In the genomic region with DNA sequence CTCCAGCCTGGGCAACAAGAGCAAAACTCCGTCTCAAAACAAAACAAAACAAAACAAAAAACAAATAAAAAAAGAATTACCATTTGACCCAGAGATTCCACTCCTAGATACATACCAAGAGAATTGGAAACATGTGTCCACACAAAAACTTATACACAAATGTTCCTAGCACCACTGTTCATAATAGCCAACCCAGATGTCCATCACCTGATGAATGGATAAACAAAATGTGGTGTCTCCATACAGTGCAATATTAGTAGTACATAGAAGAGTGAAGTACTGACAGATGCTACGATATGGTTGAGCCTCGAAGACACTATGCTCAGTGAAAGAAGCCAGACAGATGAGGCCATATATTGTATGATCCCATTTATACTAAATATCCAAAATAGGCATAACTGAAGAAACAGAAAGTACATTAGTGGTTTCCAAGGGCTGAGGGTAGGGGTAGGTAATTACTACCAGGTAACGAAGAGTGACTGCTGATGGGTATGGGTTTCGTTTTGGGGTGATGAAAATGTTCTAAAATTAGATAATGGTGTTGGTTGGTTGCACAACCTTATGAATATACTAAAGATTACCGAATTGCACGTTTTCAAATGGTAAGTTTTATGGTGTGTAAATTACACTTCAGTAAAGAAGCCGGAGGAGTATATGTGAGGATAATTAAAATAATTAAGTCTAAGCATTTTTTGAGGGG, we compare ENCODE assay signal across 1 cellular context.
TF ChIP-seq lines count a peak whose summit lies in the region.

No MANE protein-coding gene starts in this region.

TF ChIP-seq in K562, 482 proteins besides CTCF, POLR2A, EP300 and RAD21:
- TF ChIP-seq ZNF75A (CRISPR knock-in tag; IDR thresholded peaks at IDR 0.05) (no peak), ZNF124 (CRISPR knock-in tag; IDR thresholded peaks at IDR 0.05) (no peak), LARP7 (IDR thresholded peaks at IDR 0.05) (0 out of 2 replicates have a peak, but pooled peaks have one; percentile 33), ZBTB17 (CRISPR knock-in tag; IDR thresholded peaks at IDR 0.05) (no peak), CEBPG (CRISPR knock-in tag; IDR thresholded peaks at IDR 0.05) (no peak), CEBPG (tag; conservative IDR thresholded peaks at IDR 0.05 in 1 of 2, IDR thresholded peaks at IDR 0.05 in 1 of 2) (peak; percentile 14 to 33; a peak in 1 of 4 replicates), ZNF134 (CRISPR knock-in tag; conservative IDR thresholded peaks at IDR 0.05) (peak; percentile 54), ZNF316 (IDR thresholded peaks at IDR 0.05) (0 out of 2 replicates have a peak, but pooled peaks have one; percentile 1), ZNF347 (CRISPR knock-in tag; IDR thresholded peaks at IDR 0.05; ENCODE audit: low read depth) (no peak), EP400 (IDR thresholded peaks at IDR 0.05) (0 out of 2 replicates have a peak, but pooled peaks have one; percentile 4), CEBPB (tag; IDR thresholded peaks at IDR 0.05) (peak; percentile 90), CBFA2T3 (IDR thresholded peaks at IDR 0.05) (no peak), COPS2 (conservative IDR thresholded peaks at IDR 0.05) (no peak)
- TF ChIP-seq, protein P1, sequence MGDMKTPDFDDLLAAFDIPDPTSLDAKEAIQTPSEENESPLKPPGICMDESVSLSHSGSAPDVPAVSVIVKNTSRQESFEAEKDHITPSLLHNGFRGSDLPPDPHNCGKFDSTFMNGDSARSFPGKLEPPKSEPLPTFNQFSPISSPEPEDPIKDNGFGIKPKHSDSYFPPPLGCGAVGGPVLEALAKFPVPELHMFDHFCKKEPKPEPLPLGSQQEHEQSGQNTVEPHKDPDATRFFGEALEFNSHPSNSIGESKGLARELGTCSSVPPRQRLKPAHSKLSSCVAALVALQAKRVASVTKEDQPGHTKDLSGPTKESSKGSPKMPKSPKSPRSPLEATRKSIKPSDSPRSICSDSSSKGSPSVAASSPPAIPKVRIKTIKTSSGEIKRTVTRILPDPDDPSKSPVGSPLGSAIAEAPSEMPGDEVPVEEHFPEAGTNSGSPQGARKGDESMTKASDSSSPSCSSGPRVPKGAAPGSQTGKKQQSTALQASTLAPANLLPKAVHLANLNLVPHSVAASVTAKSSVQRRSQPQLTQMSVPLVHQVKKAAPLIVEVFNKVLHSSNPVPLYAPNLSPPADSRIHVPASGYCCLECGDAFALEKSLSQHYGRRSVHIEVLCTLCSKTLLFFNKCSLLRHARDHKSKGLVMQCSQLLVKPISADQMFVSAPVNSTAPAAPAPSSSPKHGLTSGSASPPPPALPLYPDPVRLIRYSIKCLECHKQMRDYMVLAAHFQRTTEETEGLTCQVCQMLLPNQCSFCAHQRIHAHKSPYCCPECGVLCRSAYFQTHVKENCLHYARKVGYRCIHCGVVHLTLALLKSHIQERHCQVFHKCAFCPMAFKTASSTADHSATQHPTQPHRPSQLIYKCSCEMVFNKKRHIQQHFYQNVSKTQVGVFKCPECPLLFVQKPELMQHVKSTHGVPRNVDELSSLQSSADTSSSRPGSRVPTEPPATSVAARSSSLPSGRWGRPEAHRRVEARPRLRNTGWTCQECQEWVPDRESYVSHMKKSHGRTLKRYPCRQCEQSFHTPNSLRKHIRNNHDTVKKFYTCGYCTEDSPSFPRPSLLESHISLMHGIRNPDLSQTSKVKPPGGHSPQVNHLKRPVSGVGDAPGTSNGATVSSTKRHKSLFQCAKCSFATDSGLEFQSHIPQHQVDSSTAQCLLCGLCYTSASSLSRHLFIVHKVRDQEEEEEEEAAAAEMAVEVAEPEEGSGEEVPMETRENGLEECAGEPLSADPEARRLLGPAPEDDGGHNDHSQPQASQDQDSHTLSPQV (IDR thresholded peaks at IDR 0.05) = peak; percentile 36
- TF ChIP-seq, protein P2, sequence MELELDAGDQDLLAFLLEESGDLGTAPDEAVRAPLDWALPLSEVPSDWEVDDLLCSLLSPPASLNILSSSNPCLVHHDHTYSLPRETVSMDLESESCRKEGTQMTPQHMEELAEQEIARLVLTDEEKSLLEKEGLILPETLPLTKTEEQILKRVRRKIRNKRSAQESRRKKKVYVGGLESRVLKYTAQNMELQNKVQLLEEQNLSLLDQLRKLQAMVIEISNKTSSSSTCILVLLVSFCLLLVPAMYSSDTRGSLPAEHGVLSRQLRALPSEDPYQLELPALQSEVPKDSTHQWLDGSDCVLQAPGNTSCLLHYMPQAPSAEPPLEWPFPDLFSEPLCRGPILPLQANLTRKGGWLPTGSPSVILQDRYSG (tag; conservative IDR thresholded peaks at IDR 0.05; ENCODE audit: low read depth) = no peak
- TF ChIP-seq, protein P3, sequence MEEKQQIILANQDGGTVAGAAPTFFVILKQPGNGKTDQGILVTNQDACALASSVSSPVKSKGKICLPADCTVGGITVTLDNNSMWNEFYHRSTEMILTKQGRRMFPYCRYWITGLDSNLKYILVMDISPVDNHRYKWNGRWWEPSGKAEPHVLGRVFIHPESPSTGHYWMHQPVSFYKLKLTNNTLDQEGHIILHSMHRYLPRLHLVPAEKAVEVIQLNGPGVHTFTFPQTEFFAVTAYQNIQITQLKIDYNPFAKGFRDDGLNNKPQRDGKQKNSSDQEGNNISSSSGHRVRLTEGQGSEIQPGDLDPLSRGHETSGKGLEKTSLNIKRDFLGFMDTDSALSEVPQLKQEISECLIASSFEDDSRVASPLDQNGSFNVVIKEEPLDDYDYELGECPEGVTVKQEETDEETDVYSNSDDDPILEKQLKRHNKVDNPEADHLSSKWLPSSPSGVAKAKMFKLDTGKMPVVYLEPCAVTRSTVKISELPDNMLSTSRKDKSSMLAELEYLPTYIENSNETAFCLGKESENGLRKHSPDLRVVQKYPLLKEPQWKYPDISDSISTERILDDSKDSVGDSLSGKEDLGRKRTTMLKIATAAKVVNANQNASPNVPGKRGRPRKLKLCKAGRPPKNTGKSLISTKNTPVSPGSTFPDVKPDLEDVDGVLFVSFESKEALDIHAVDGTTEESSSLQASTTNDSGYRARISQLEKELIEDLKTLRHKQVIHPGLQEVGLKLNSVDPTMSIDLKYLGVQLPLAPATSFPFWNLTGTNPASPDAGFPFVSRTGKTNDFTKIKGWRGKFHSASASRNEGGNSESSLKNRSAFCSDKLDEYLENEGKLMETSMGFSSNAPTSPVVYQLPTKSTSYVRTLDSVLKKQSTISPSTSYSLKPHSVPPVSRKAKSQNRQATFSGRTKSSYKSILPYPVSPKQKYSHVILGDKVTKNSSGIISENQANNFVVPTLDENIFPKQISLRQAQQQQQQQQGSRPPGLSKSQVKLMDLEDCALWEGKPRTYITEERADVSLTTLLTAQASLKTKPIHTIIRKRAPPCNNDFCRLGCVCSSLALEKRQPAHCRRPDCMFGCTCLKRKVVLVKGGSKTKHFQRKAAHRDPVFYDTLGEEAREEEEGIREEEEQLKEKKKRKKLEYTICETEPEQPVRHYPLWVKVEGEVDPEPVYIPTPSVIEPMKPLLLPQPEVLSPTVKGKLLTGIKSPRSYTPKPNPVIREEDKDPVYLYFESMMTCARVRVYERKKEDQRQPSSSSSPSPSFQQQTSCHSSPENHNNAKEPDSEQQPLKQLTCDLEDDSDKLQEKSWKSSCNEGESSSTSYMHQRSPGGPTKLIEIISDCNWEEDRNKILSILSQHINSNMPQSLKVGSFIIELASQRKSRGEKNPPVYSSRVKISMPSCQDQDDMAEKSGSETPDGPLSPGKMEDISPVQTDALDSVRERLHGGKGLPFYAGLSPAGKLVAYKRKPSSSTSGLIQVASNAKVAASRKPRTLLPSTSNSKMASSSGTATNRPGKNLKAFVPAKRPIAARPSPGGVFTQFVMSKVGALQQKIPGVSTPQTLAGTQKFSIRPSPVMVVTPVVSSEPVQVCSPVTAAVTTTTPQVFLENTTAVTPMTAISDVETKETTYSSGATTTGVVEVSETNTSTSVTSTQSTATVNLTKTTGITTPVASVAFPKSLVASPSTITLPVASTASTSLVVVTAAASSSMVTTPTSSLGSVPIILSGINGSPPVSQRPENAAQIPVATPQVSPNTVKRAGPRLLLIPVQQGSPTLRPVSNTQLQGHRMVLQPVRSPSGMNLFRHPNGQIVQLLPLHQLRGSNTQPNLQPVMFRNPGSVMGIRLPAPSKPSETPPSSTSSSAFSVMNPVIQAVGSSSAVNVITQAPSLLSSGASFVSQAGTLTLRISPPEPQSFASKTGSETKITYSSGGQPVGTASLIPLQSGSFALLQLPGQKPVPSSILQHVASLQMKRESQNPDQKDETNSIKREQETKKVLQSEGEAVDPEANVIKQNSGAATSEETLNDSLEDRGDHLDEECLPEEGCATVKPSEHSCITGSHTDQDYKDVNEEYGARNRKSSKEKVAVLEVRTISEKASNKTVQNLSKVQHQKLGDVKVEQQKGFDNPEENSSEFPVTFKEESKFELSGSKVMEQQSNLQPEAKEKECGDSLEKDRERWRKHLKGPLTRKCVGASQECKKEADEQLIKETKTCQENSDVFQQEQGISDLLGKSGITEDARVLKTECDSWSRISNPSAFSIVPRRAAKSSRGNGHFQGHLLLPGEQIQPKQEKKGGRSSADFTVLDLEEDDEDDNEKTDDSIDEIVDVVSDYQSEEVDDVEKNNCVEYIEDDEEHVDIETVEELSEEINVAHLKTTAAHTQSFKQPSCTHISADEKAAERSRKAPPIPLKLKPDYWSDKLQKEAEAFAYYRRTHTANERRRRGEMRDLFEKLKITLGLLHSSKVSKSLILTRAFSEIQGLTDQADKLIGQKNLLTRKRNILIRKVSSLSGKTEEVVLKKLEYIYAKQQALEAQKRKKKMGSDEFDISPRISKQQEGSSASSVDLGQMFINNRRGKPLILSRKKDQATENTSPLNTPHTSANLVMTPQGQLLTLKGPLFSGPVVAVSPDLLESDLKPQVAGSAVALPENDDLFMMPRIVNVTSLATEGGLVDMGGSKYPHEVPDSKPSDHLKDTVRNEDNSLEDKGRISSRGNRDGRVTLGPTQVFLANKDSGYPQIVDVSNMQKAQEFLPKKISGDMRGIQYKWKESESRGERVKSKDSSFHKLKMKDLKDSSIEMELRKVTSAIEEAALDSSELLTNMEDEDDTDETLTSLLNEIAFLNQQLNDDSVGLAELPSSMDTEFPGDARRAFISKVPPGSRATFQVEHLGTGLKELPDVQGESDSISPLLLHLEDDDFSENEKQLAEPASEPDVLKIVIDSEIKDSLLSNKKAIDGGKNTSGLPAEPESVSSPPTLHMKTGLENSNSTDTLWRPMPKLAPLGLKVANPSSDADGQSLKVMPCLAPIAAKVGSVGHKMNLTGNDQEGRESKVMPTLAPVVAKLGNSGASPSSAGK (IDR thresholded peaks at IDR 0.05) = peak; percentile 7; the same call in 1 of the 2 replicates
- TF ChIP-seq, protein P4, sequence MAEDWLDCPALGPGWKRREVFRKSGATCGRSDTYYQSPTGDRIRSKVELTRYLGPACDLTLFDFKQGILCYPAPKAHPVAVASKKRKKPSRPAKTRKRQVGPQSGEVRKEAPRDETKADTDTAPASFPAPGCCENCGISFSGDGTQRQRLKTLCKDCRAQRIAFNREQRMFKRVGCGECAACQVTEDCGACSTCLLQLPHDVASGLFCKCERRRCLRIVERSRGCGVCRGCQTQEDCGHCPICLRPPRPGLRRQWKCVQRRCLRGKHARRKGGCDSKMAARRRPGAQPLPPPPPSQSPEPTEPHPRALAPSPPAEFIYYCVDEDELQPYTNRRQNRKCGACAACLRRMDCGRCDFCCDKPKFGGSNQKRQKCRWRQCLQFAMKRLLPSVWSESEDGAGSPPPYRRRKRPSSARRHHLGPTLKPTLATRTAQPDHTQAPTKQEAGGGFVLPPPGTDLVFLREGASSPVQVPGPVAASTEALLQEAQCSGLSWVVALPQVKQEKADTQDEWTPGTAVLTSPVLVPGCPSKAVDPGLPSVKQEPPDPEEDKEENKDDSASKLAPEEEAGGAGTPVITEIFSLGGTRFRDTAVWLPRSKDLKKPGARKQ (CRISPR knock-in tag; IDR thresholded peaks at IDR 0.05) = no peak
